Comparison of ENCODE assay signal across 8 cellular contexts in the genomic region with DNA sequence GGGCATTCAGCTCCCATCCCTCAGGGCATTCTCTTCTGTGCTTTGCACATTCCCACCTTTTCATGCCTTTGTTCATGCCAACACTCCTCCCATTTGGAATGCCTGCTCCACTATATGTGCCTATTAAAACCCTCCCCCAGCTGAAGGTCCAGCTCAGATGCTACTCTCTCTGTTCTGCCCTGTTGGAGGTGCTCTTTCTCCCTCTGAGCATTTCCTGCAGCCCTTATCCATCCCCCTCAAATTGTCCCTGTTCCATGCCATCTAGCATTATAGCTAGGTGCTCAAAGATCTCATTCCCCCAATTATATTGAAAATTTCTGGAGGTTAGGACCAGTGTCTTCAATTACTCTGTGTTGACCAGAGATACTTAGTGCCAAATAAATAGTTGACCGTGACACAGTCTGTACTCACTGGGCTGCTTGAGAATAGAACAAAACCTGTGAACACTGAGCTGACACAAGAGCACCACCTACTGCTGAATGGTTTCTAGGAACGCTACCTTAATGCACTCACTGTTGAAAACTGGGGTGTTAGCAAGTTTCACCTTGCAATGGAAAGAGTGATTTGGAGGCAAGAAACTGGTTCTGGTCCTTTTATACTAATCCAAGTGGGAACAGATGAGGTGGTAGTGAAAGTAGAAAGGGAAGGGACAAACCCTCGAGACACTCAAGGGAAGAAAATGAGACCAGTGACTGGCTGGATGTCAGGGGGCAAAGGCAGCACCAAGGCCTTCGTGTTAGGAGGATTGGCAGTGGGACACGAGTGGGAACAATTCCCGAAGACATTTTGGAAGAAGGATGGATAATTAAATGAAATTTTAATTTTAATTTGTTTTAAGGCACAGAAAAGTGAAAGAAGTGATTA.
DNase-seq lines count a peak whose midpoint lies in the region; ATAC-seq and TF ChIP-seq lines count a peak whose summit lies in the region.

No MANE protein-coding gene starts in this region.

- TF ChIP-seq CTCF in VCaP (conservative IDR thresholded peaks at IDR 0.05) = peak; percentile 74
- TF ChIP-seq CTCF in upper lobe of left lung (IDR thresholded peaks at IDR 0.05) = peak; percentile 26 to 61 (median 38)

- H3K4me1 ChIP-seq in upper lobe of left lung = peaks cover 11 to 24% (median 15%) of the 10 kb centered on the region in 4 donors

- no peak for TF ChIP-seq EP300 in upper lobe of left lung (IDR thresholded peaks at IDR 0.05)

- DNase-seq in DMS153 treated with DMSO at 0.1 percent for 48 hours (lab: John Stamatoyannopoulos, UW; ENCODE audit: unreplicated experiment) (peak; percentile 11), iPS DF 4.7 (ENCODE audit: extremely low read depth, low spot score) (peak; percentile 41), upper lobe of left lung (no peak), NCI-H128 (lab: John Stamatoyannopoulos, UW; ENCODE audit: unreplicated experiment) (no peak)
- peak; percentile 7 for DNase-seq in Jurkat, Clone E6-1 (ENCODE audit: low read depth, low spot score)

- no peaks in the 10 kb centered on the region for H3K36me3 ChIP-seq in upper lobe of left lung

- H3K27me3 ChIP-seq in upper lobe of left lung = no peaks in the 10 kb centered on the region

- no peak overlapping the region for H3K4me3 ChIP-seq in Jurkat, Clone E6-1 (ENCODE audit: low read length)
- H3K4me3 ChIP-seq in upper lobe of left lung = no peak overlapping the region

- 56 to 60% methylated on average over 6 of the region's 6 CpGs for WGBS in upper lobe of left lung, 2 donors

- ATAC-seq in upper lobe of left lung (ENCODE audit: low FRiP score in 2 of 2) (peak in 1 of 2 donors; percentile 57), HG03025 (IDR thresholded peaks at IDR 0.05; ENCODE audit: low FRiP score, unreplicated experiment) (no peak), HG02798 (IDR thresholded peaks at IDR 0.05; ENCODE audit: poor library complexity, unreplicated experiment) (no peak)

- no peak for TF ChIP-seq POLR2A in upper lobe of left lung (IDR thresholded peaks at IDR 0.05)

- H3K9me3 ChIP-seq in upper lobe of left lung = no peaks in the 10 kb centered on the region

- no peak overlapping the region for H3K27ac ChIP-seq in VCaP
- H3K27ac ChIP-seq in upper lobe of left lung = no peak overlapping the region

Comparison
In these comparisons a context has a peak if more than half of its experiments do, and no peak if none do; other contexts are left out.
1. DNase-seq: peak in DMS153 treated with DMSO at 0.1 percent for 48 hours (single experiment), Jurkat, Clone E6-1 (single experiment) and iPS DF 4.7 (single experiment); none in upper lobe of left lung (0 of 2) and NCI-H128 (single experiment).